Comparison of ENCODE assay signal across 10 cellular contexts in genomic region chr6:122484760-122485159, GRCh38. TPM values are rescaled to one million over a fixed set of nuclear protein-coding genes. Genes with fewer than 3 reads are reported as not detected.
DNase-seq lines count a peak whose midpoint lies in the region; ATAC-seq and TF ChIP-seq lines count a peak whose summit lies in the region.
"Had no signal": no experiment of that assay in that cellular context is flagged by ENCODE, and none has a peak within 500 bp of the region (broad histone marks: within the 10 kb centered on the region; RNA-seq: fewer than 3 reads in every experiment).

No MANE protein-coding gene starts in this region.

- no peaks in the 10 kb centered on the region for H3K9me3 ChIP-seq in MM.1S (replicated peaks; ENCODE audit: insufficient read depth, low read length)
- no peaks in the 10 kb centered on the region for H3K9me3 ChIP-seq in effector memory CD4-positive, alpha-beta T cell (ENCODE audit: control insufficient read depth, low read length)
- no peaks in the 10 kb centered on the region for H3K9me3 ChIP-seq in mucosa of descending colon

- H3K27me3 Mint-ChIP-seq in chondrocyte (ENCODE audit: low read depth), result no peaks in the 10 kb centered on the region

- H3K4me1 Mint-ChIP-seq in chondrocyte (ENCODE audit: low read depth), result peaks cover 67% of the 10 kb centered on the region

- no peaks in the 10 kb centered on the region for H3K36me3 Mint-ChIP-seq in chondrocyte (ENCODE audit: low read depth)

- peak; percentile 93 for ATAC-seq in GM21576 (IDR thresholded peaks at IDR 0.05; ENCODE audit: unreplicated experiment)
- ATAC-seq in HG03565 (IDR thresholded peaks at IDR 0.05; ENCODE audit: unreplicated experiment), result peak; percentile 89
- ATAC-seq in mucosa of descending colon, result no peak

- peak overlapping the region; percentile 94 for H3K27ac Mint-ChIP-seq in chondrocyte (ENCODE audit: unreplicated experiment)

- no peaks in the 10 kb centered on the region for H3F3A ChIP-seq in MM.1S (ENCODE audit: insufficient read depth, low read length)

- no peaks in the 10 kb centered on the region for H3K27me3 ChIP-seq in MM.1S (replicated peaks; ENCODE audit: insufficient read depth, low read length)
- no peaks in the 10 kb centered on the region for H3K27me3 ChIP-seq in effector memory CD4-positive, alpha-beta T cell (replicated peaks; ENCODE audit: control insufficient read depth, insufficient read depth, low read length, poor library complexity, severe bottlenecking)

- H3K4me3 ChIP-seq in MM.1S (ENCODE audit: low read length) (no peak overlapping the region), mucosa of descending colon (no peak overlapping the region)
- no peak overlapping the region for H3K4me3 ChIP-seq in effector memory CD4-positive, alpha-beta T cell (ENCODE audit: insufficient read depth, low read depth, low read length, poor library complexity, severe bottlenecking)
- H3K4me3 ChIP-seq: lung had no signal

- H3K27ac ChIP-seq in MM.1S (ENCODE audit: low read length), result no peak overlapping the region
- no peak overlapping the region for H3K27ac ChIP-seq in effector memory CD4-positive, alpha-beta T cell (ENCODE audit: insufficient read depth, low read length, poor library complexity, severe bottlenecking)

- H3K36me3 ChIP-seq in MM.1S (replicated peaks; ENCODE audit: insufficient read depth, low read length) (no peaks in the 10 kb centered on the region), mucosa of descending colon (ENCODE audit: low read depth) (no peaks in the 10 kb centered on the region)
- H3K36me3 ChIP-seq in effector memory CD4-positive, alpha-beta T cell (ENCODE audit: control insufficient read depth, insufficient read depth, low read length), result no peaks in the 10 kb centered on the region

- H3K4me3 Mint-ChIP-seq in chondrocyte (ENCODE audit: unreplicated experiment), result peak overlapping the region; percentile 64

- H3K9me3 Mint-ChIP-seq in chondrocyte (ENCODE audit: low read depth), result no peaks in the 10 kb centered on the region

- H4K20me1 ChIP-seq in MM.1S (ENCODE audit: insufficient read depth, low read length), result no peaks in the 10 kb centered on the region

- H3K4me2 ChIP-seq in MM.1S (ENCODE audit: low read depth, low read length), result no peak overlapping the region

- no peak overlapping the region for H3K9ac ChIP-seq in MM.1S (ENCODE audit: low read length)

- H2AFZ ChIP-seq in MM.1S (ENCODE audit: low read length), result no peak overlapping the region

- in situ Hi-C loops in GM13977 (cut with MboI; ENCODE audit: low pct_unique_long_range_greater_than_20kb, low sequenced_read_pairs, unreplicated experiment), result no loop called here

- DNase-seq in GM13977 (ENCODE audit: low spot score), result peak; percentile 23
- DNase-seq in chondrocyte (ENCODE audit: low spot score), result no peak
- no peak for DNase-seq in T-helper 1 cell
- DNase-seq in MM.1S, result no peak
- no peak for DNase-seq in effector memory CD4-positive, alpha-beta T cell
- DNase-seq in mucosa of descending colon, result no peak
- DNase-seq: NCI-H82 had no signal

- intact Hi-C loops in mucosa of descending colon (cut with DNase I, micrococcal nuclease), result no loop called here

- no peaks in the 10 kb centered on the region for H3K9me2 ChIP-seq in MM.1S (replicated peaks; ENCODE audit: insufficient read depth, low read length)

- H3K79me2 ChIP-seq in MM.1S (ENCODE audit: low read length), result no peaks in the 10 kb centered on the region

- TF ChIP-seq CTCF in GM13977 (IDR thresholded peaks at IDR 0.05; ENCODE audit: extremely low read depth, insufficient read depth, missing control alignments) (peak; percentile 22), chondrocyte (IDR thresholded peaks at IDR 0.05) (peak; percentile 45), MM.1S (IDR thresholded peaks at IDR 0.05; ENCODE audit: low read length) (no peak; the same call in 1 of the 2 replicates), mucosa of descending colon (IDR thresholded peaks at IDR 0.05) (no peak)

- H3K4me1 ChIP-seq in MM.1S (ENCODE audit: low read length), result no peaks in the 10 kb centered on the region
- no peaks in the 10 kb centered on the region for H3K4me1 ChIP-seq in effector memory CD4-positive, alpha-beta T cell (ENCODE audit: control insufficient read depth, insufficient read depth, low read length, poor library complexity, severe bottlenecking)
- H3K4me1 ChIP-seq in mucosa of descending colon (ENCODE audit: low read depth), result no peaks in the 10 kb centered on the region

RNA-seq across cellular contexts. Expression of gene SERINC1, which starts 13.2 kb away (rescaled TPM):
- total RNA-seq in chondrocyte, result 185 to 198 TPM (median 198 TPM) in 3 replicates
- total RNA-seq in mucosa of descending colon, result 100 to 1,000 TPM; 111 to 201 (median 113) TPM

Comparison
In these comparisons a context has a peak if more than half of its experiments do, and no peak if none do; other contexts are left out.
1. CTCF ChIP-seq: peak in GM13977 (single experiment) and chondrocyte (single experiment); none in MM.1S (single experiment) and mucosa of descending colon (single experiment).